ENCODE assay signal across 15 cellular contexts in the genomic region with DNA sequence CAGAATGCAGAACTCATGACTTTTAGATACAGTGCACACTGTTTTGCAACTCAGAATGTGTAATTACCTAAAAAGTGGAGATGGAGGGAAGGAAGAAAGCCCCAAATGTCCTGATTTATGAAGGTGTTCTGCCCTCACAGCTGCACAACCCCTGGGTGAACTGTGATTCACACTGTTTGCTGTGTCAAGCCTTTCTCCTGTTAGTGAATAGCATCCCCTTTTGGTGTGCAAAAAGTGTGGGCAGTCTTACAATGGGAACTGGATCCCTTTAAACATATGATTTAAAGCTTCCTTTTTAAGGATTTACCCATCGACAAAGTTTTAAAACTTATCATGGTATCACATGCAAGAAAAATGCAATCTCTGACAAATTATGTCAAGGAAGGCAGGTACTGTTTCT.
DNase-seq lines count a peak whose midpoint lies in the region; ATAC-seq and TF ChIP-seq lines count a peak whose summit lies in the region.
"Had no signal": no experiment of that assay in that cellular context is flagged by ENCODE, and none has a peak within 500 bp of the region (broad histone marks: within the 10 kb centered on the region; RNA-seq: fewer than 3 reads in every experiment).

No MANE protein-coding gene starts in this region.

- H3K27me3 Mint-ChIP-seq in T-cell, result no peaks in the 10 kb centered on the region
- H3K27me3 Mint-ChIP-seq: activated CD4-positive, alpha-beta memory T cell treated with anti-CD3 and anti-CD28 coated beads for 36 hours had no signal

- no peak overlapping the region for H3K4ac ChIP-seq in mesendoderm (ENCODE audit: low read depth, low read length)

- H3K56ac ChIP-seq in mesendoderm (ENCODE audit: low read length), result no peak overlapping the region

- TF ChIP-seq POLR2A in upper lobe of left lung (IDR thresholded peaks at IDR 0.05), result no peak

- TF ChIP-seq EP300 in upper lobe of left lung (IDR thresholded peaks at IDR 0.05), result no peak

- H3K4me1 ChIP-seq in mesendoderm (ENCODE audit: control insufficient read depth, low read depth, low read length) (no peaks in the 10 kb centered on the region), upper lobe of left lung (no peaks in the 10 kb centered on the region)

- H3K23ac ChIP-seq in mesendoderm (ENCODE audit: low read length), result no peak overlapping the region

- H3K27me3 ChIP-seq in mesendoderm (ENCODE audit: insufficient read depth, low read length, poor library complexity), result no peaks in the 10 kb centered on the region
- H3K27me3 ChIP-seq in upper lobe of left lung, result no peaks in the 10 kb centered on the region

- POLR2A ChIA-PET in T-cell (lab: Charles Lee), result no interaction called here

- H2BK120ac ChIP-seq in mesendoderm (ENCODE audit: low read depth, low read length), result no peak overlapping the region

- H4K5ac ChIP-seq in mesendoderm (ENCODE audit: low read length), result no peak overlapping the region

- H3K4me3 ChIP-seq in mesendoderm (ENCODE audit: low read length), result no peak overlapping the region
- no peak overlapping the region for H3K4me3 ChIP-seq in upper lobe of left lung

- no peak overlapping the region for H2BK5ac ChIP-seq in mesendoderm (ENCODE audit: low read length)

- H3K9ac ChIP-seq in mesendoderm (ENCODE audit: low read length), result no peak overlapping the region

- H3K9me3 ChIP-seq in upper lobe of left lung, result no peaks in the 10 kb centered on the region

- H3K9me3 Mint-ChIP-seq in T-cell, result peaks cover 0 to 14% (median 5%) of the 10 kb centered on the region in 3 donors
- H3K9me3 Mint-ChIP-seq: activated CD4-positive, alpha-beta memory T cell treated with anti-CD3 and anti-CD28 coated beads for 36 hours; T-helper 1 cell treated with Interleukin-12 subunit alpha and Interleukin-12 subunit beta and Interleukin-4 antibody, amounts not matched to agents 30 μg/mL and 1 μg/mL, for 36 hours had no signal

- ATAC-seq in T-cell (replicated peaks in 1 of 4) (no peak), upper lobe of left lung (ENCODE audit: low FRiP score in 2 of 2) (no peak)

- H3K27ac ChIP-seq in mesendoderm (ENCODE audit: low read depth, low read length), result no peak overlapping the region
- H3K27ac ChIP-seq in upper lobe of left lung, result no peak overlapping the region

- H3K79me1 ChIP-seq in mesendoderm (ENCODE audit: low read length), result no peaks in the 10 kb centered on the region

- DNase-seq in COR-L47 (lab: John Stamatoyannopoulos, UW), result peak; percentile 35
- DNase-seq in NCI-H2081 (lab: John Stamatoyannopoulos, UW), result peak; percentile 9 to 78
- DNase-seq in brain pericyte (ENCODE audit: low read depth, low spot score), result peak; percentile 48
- DNase-seq in mesendoderm, result peak; percentile 38
- no peak for DNase-seq in NCI-H1694 treated with DMSO at 0.1 percent for 48 hours (lab: John Stamatoyannopoulos, UW)
- no peak for DNase-seq in activated T-cell treated with anti-CD3 and anti-CD28 coated beads, Interleukin-2, amount 50 U/mL, for 1 hour
- no peak for DNase-seq in T-cell
- no peak for DNase-seq in upper lobe of left lung
- DNase-seq: activated CD4-positive, alpha-beta memory T cell treated with anti-CD3 and anti-CD28 coated beads for 36 hours; activated gamma-delta T cell; DMS79; NCI-H1105 treated with DMSO at 0.1 percent for 48 hours; NK-92 treated with Interleukin-12 subunit alpha and Interleukin-12 subunit beta, amount 100 ng/mL, for 24 hours; posterior cingulate gyrus had no signal

- H3K18ac ChIP-seq in mesendoderm (ENCODE audit: low read length), result no peak overlapping the region

- CTCF ChIA-PET in T-cell (lab: Charles Lee), result no interaction called here

- no peak overlapping the region for H3K27ac Mint-ChIP-seq in T-cell
- H3K27ac Mint-ChIP-seq: activated CD4-positive, alpha-beta memory T cell treated with anti-CD3 and anti-CD28 coated beads for 36 hours; T-helper 1 cell treated with Interleukin-12 subunit alpha and Interleukin-12 subunit beta and Interleukin-4 antibody, amounts not matched to agents 30 μg/mL and 1 μg/mL, for 36 hours had no signal

- H3K36me3 Mint-ChIP-seq in T-cell, result no peaks in the 10 kb centered on the region
- H3K36me3 Mint-ChIP-seq: activated CD4-positive, alpha-beta memory T cell treated with anti-CD3 and anti-CD28 coated beads for 36 hours had no signal

- no peak overlapping the region for H3K4me2 ChIP-seq in mesendoderm (ENCODE audit: low read length)

- no CpG with 5 or more reads among the region's 1 CpG for WGBS in mesendoderm (ENCODE audit: extremely low coverage, insufficient coverage, low lambda C conversion rate)
- 11 to 45% methylated on average over 1 of the region's 1 CpG for WGBS in upper lobe of left lung, 2 donors

- no peak overlapping the region for H2AK5ac ChIP-seq in mesendoderm (ENCODE audit: low read length)

- no peaks in the 10 kb centered on the region for H3K79me2 ChIP-seq in mesendoderm (ENCODE audit: control insufficient read depth, insufficient read depth, low read length)

- H2BK15ac ChIP-seq in mesendoderm (replicated peaks; ENCODE audit: low read depth), result no peak overlapping the region

- no peak overlapping the region for H3K4me3 Mint-ChIP-seq in T-cell
- H3K4me3 Mint-ChIP-seq: activated CD4-positive, alpha-beta memory T cell treated with anti-CD3 and anti-CD28 coated beads for 36 hours; T-helper 1 cell treated with Interleukin-12 subunit alpha and Interleukin-12 subunit beta and Interleukin-4 antibody, amounts not matched to agents 30 μg/mL and 1 μg/mL, for 36 hours had no signal

- H3K36me3 ChIP-seq in mesendoderm (ENCODE audit: control insufficient read depth, insufficient read depth, low read length) (no peaks in the 10 kb centered on the region), upper lobe of left lung (no peaks in the 10 kb centered on the region)

- no peaks in the 10 kb centered on the region for H3K4me1 Mint-ChIP-seq in T-cell

- TF ChIP-seq CTCF in upper lobe of left lung (IDR thresholded peaks at IDR 0.05), result no peak

- no peak overlapping the region for H4K8ac ChIP-seq in mesendoderm (ENCODE audit: low read depth, low read length)

Comparison
In these comparisons a context has a peak if more than half of its experiments do, and no peak if none do; other contexts are left out.
1. DNase-seq: peak in COR-L47 (single experiment), NCI-H2081 (2 of 2), brain pericyte (single experiment) and mesendoderm (single experiment); none in NCI-H1694 treated with DMSO at 0.1 percent for 48 hours (single experiment), activated T-cell treated with anti-CD3 and anti-CD28 coated beads, Interleukin-2, amount 50 U/mL, for 1 hour (single experiment), T-cell (0 of 34) and upper lobe of left lung (0 of 2).